Comparison of ENCODE assay signal across 13 cellular contexts in genomic region chr2:239822146-239822945, GRCh38.
DNase-seq lines count a peak whose midpoint lies in the region; ATAC-seq and TF ChIP-seq lines count a peak whose summit lies in the region.
"Had no signal": no experiment of that assay in that cellular context is flagged by ENCODE, and none has a peak within 500 bp of the region (broad histone marks: within the 10 kb centered on the region; RNA-seq: fewer than 3 reads in every experiment).

No MANE protein-coding gene starts in this region.

- H3K27me3 Mint-ChIP-seq in activated T-helper 17 cell treated with anti-CD3 and anti-CD28 coated beads, Interleukin-2, amount 50 U/mL, for 72 hours: peaks cover 23% of the 10 kb centered on the region
- peaks cover 14% of the 10 kb centered on the region for H3K27me3 Mint-ChIP-seq in endothelial cell (ENCODE audit: unreplicated experiment)

- H3K36me3 ChIP-seq in HEK293 (ENCODE audit: control insufficient read depth in 2 of 2, insufficient read depth in 1 of 2, low read length in 2 of 2): no peaks in the 10 kb centered on the region

- CTCF ChIA-PET in HEK293 (lab: Yijun Ruan, JAX): interaction anchor here (3.9 kb wide), 1 partner anchor 169 kb away, joined by 23 read pairs; no protein-coding TSS in a partner anchor

- peaks cover 8% of the 10 kb centered on the region for H3K4me1 ChIP-seq in HEK293 (ENCODE audit: control insufficient read depth, insufficient read depth, low read length)
- H3K4me1 ChIP-seq: Caco-2 had no signal

- no peaks in the 10 kb centered on the region for H3K4me1 Mint-ChIP-seq in activated T-helper 17 cell treated with anti-CD3 and anti-CD28 coated beads, Interleukin-2, amount 50 U/mL, for 72 hours
- H3K4me1 Mint-ChIP-seq in endothelial cell (ENCODE audit: unreplicated experiment): peaks cover 10% of the 10 kb centered on the region

- H3K9me3 Mint-ChIP-seq in activated T-helper 17 cell treated with anti-CD3 and anti-CD28 coated beads, Interleukin-2, amount 50 U/mL, for 72 hours: no peaks in the 10 kb centered on the region
- no peaks in the 10 kb centered on the region for H3K9me3 Mint-ChIP-seq in endothelial cell (ENCODE audit: unreplicated experiment)

- H3K27ac ChIP-seq in HEK293 (ENCODE audit: extremely low read depth, low read depth, low read length): no peak overlapping the region
- H3K27ac ChIP-seq: PC-9 had no signal

- no peaks in the 10 kb centered on the region for H3K36me3 Mint-ChIP-seq in activated T-helper 17 cell treated with anti-CD3 and anti-CD28 coated beads, Interleukin-2, amount 50 U/mL, for 72 hours (ENCODE audit: low read depth)
- H3K36me3 Mint-ChIP-seq in endothelial cell (ENCODE audit: low read depth, unreplicated experiment): no peaks in the 10 kb centered on the region

- H3K9me3 ChIP-seq in HEK293 (ENCODE audit: control insufficient read depth, insufficient read depth, low read depth, low read length): no peaks in the 10 kb centered on the region
- H3K9me3 ChIP-seq: Caco-2 had no signal

- no peak overlapping the region for H3K4me3 Mint-ChIP-seq in activated T-helper 17 cell treated with anti-CD3 and anti-CD28 coated beads, Interleukin-2, amount 50 U/mL, for 72 hours
- no peak overlapping the region for H3K4me3 Mint-ChIP-seq in endothelial cell (ENCODE audit: unreplicated experiment)

- no peak overlapping the region for H3K4me3 ChIP-seq in HEK293 (ENCODE audit: low read depth, low read length)
- H3K4me3 ChIP-seq: PC-9 had no signal

- POLR2A ChIA-PET in HEK293 (lab: Yijun Ruan, JAX): no interaction called here

- peak; percentile 70 for DNase-seq in activated effector memory CD4-positive, alpha-beta T cell treated with anti-CD3 and anti-CD28 coated beads, Interleukin-2, amount 50 U/mL, for 16 hours
- DNase-seq in activated effector memory CD4-positive, alpha-beta T cell treated with Interleukin-2 at 50 U/mL for 16 hours: no peak
- DNase-seq in stimulated activated CD4-positive, alpha-beta T cell treated with anti-CD3 and anti-CD28 coated beads, Interleukin-4, amount 100 ng/mL, for 24 hours: peak; percentile 38
- no peak for DNase-seq in endothelial cell (ENCODE audit: low spot score)
- DNase-seq: activated gamma-delta T cell, Caco-2, cortex of kidney, NCI-H146, PC-9 had no signal

- TF ChIP-seq CTCF in HEK293 (tag by site-specific recombination; IDR thresholded peaks at IDR 0.05) (no peak), endothelial cell (IDR thresholded peaks at IDR 0.05; ENCODE audit: unreplicated experiment) (no peak)

- no peak overlapping the region for H3K27ac Mint-ChIP-seq in activated T-helper 17 cell treated with anti-CD3 and anti-CD28 coated beads, Interleukin-2, amount 50 U/mL, for 72 hours
- H3K27ac Mint-ChIP-seq in endothelial cell (ENCODE audit: unreplicated experiment): no peak overlapping the region

- ATAC-seq in activated T-helper 17 cell treated with anti-CD3 and anti-CD28 coated beads, Interleukin-2, amount 50 U/mL, for 72 hours (replicated peaks): peak; percentile 81
- ATAC-seq in HG03439 (IDR thresholded peaks at IDR 0.05; ENCODE audit: unreplicated experiment) (no peak), HG03095 (IDR thresholded peaks at IDR 0.05; ENCODE audit: unreplicated experiment) (no peak)

TF ChIP-seq in HEK293, 187 proteins besides CTCF, POLR2A, EP300 and RAD21:
- TF ChIP-seq ZNF341 (tag by site-specific recombination; IDR thresholded peaks at IDR 0.05; ENCODE audit: low read depth) (peak; percentile 43), ZFHX2 (tag by site-specific recombination; conservative IDR thresholded peaks at IDR 0.05) (peak; percentile 70), EGR2 (tag by site-specific recombination; IDR thresholded peaks at IDR 0.05; ENCODE audit: low read depth) (0 out of 2 replicates have a peak, but pooled peaks have one; percentile 40), ZNF792 (tag by site-specific recombination; IDR thresholded peaks at IDR 0.05) (no peak), GLIS1 (tag by site-specific recombination; IDR thresholded peaks at IDR 0.05) (peak; percentile 19; the same call in 1 of the 2 replicates), ZBTB6 (tag by site-specific recombination; IDR thresholded peaks at IDR 0.05) (no peak)

Comparison
In these comparisons a context has a peak if more than half of its experiments do, and no peak if none do; other contexts are left out.
1. DNase-seq: peak in activated effector memory CD4-positive, alpha-beta T cell treated with anti-CD3 and anti-CD28 coated beads, Interleukin-2, amount 50 U/mL, for 16 hours (single experiment) and stimulated activated CD4-positive, alpha-beta T cell treated with anti-CD3 and anti-CD28 coated beads, Interleukin-4, amount 100 ng/mL, for 24 hours (single experiment); none in activated effector memory CD4-positive, alpha-beta T cell treated with Interleukin-2 at 50 U/mL for 16 hours (single experiment) and endothelial cell (single experiment).